ENCODE assay signal across 34 cellular contexts in the genomic region with DNA sequence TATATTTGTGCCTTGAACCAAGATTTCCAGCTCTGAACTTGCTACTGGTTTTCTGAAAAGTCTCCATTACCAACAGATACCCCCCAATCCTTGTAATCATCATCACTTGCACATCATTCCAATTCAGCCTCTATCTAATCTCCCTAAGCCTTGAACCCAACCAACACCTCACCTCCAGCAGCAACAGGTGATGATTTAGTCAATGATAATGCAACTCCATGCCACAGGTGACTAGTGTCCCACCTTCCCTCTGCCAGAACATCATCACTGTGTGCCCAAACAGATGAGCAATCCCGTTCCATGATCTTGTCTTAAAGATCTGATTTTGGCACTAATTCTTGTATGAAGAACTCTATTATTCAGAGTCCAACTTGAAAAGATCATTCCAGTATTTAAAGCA.
"Had no signal": no experiment of that assay in that cellular context is flagged by ENCODE, and none has a peak within 500 bp of the region (broad histone marks: within the 10 kb centered on the region; RNA-seq: fewer than 3 reads in every experiment).

No MANE protein-coding gene starts in this region.

- DNase-seq: activated B cell treated with CpG ODN at 0.5 μM for 24 hours; activated CD4-positive, alpha-beta memory T cell treated with anti-CD3 and anti-CD28 coated beads for 36 hours; activated CD4-positive, alpha-beta T cell treated with anti-CD3 and anti-CD28 coated beads for 4 hours; activated CD4-positive, alpha-beta T cell treated with anti-CD3 and anti-CD28 coated beads, Interleukin-2, amount 10 ng/mL, durations not matched to agents 24 days and 14 days; activated CD4-positive, alpha-beta T cell treated with anti-CD3 and anti-CD28 coated beads, Interleukin-2, amount 50 U/mL, for 1 hour; activated CD4-positive, alpha-beta T cell treated with anti-CD3 and anti-CD28 coated beads, Interleukin-2, amount 50 U/mL, for 4 hours; activated CD4-positive, CD25-positive, alpha-beta regulatory T cell treated with anti-CD3 and anti-CD28 coated beads, Interleukin-2, amount 50 U/mL, for 72 hours; activated CD8-positive, alpha-beta memory T cell treated with anti-CD3 and anti-CD28 coated beads, Interleukin-2, amount 50 U/mL, for 4 hours; activated CD8-positive, alpha-beta T cell treated with anti-CD3 and anti-CD28 coated beads for 36 hours; activated effector memory CD4-positive, alpha-beta T cell treated with anti-CD3 and anti-CD28 coated beads, Interleukin-2, amount 50 U/mL, for 16 hours; activated gamma-delta T cell treated with Interleukin-2 at 50 U/mL for 16 hours; activated naive CD4-positive, alpha-beta T cell; activated naive CD4-positive, alpha-beta T cell treated with anti-CD3 and anti-CD28 coated beads for 36 hours; activated naive CD4-positive, alpha-beta T cell treated with anti-CD3 and anti-CD28 coated beads, Interleukin-2, amount 50 U/mL, for 16 hours; activated naive CD8-positive, alpha-beta T cell treated with anti-CD3 and anti-CD28 coated beads for 36 hours; activated T-cell treated with anti-CD3 and anti-CD28 coated beads for 4 hours; activated T-cell treated with anti-CD3 and anti-CD28 coated beads, Interleukin-2, amount 50 U/mL, for 1 hour; activated T-cell treated with anti-CD3 and anti-CD28 coated beads, Interleukin-2, amount 50 U/mL, for 4 hours; activated T-cell treated with anti-CD3 and anti-CD28 coated beads, Interleukin-2, amount 50 U/mL, for 72 hours; adrenal gland; amniotic stem cell; aorta; body of pancreas; brain microvascular endothelial cell; central memory CD4-positive, alpha-beta T cell; T-helper 1 cell; T-helper 2 cell; T-helper 9 cell had no signal

- H3K4me1 ChIP-seq: adrenal gland had no signal

- H3K9me3 ChIP-seq: adrenal gland, body of pancreas, breast epithelium had no signal

- H3K4me3 ChIP-seq: adrenal gland, body of pancreas, breast epithelium had no signal

- FAIRE-seq: astrocyte, TTC549 had no signal

- H3K27me3 ChIP-seq: body of pancreas, brain microvascular endothelial cell, breast epithelium had no signal

- H3K36me3 ChIP-seq: adrenal gland, brain microvascular endothelial cell, breast epithelium had no signal

- H3K27ac ChIP-seq: adrenal gland, brain microvascular endothelial cell, breast epithelium, VCaP had no signal

- ATAC-seq: activated CD8-positive, alpha-beta T cell treated with anti-CD3 and anti-CD28 coated beads for 36 hours; activated naive CD4-positive, alpha-beta T cell treated with anti-CD3 and anti-CD28 coated beads, Interleukin-2, amount 50 U/mL, for 72 hours; activated T-cell treated with anti-CD3 and anti-CD28 coated beads, Interleukin-2, amount 50 U/mL, for 4 hours; activated T-cell treated with anti-CD3 and anti-CD28 coated beads, Interleukin-2, amount 50 U/mL, for 72 hours; activated T-helper 17 cell treated with anti-CD3 and anti-CD28 coated beads, Interleukin-2, amount 50 U/mL, for 72 hours; body of pancreas had no signal
